Comparison of ENCODE assay signal across 1 cellular context in genomic region chr22:29254283-29254653, GRCh38.
TF ChIP-seq lines count a peak whose summit lies in the region.

No MANE protein-coding gene starts in this region.

TF ChIP-seq in HepG2, 621 proteins besides CTCF, POLR2A, EP300 and RAD21:
- no peak for TF ChIP-seq ZNF788 (CRISPR knock-in tag; IDR thresholded peaks at IDR 0.05; ENCODE audit: borderline replicate concordance)
- TF ChIP-seq, protein P1, sequence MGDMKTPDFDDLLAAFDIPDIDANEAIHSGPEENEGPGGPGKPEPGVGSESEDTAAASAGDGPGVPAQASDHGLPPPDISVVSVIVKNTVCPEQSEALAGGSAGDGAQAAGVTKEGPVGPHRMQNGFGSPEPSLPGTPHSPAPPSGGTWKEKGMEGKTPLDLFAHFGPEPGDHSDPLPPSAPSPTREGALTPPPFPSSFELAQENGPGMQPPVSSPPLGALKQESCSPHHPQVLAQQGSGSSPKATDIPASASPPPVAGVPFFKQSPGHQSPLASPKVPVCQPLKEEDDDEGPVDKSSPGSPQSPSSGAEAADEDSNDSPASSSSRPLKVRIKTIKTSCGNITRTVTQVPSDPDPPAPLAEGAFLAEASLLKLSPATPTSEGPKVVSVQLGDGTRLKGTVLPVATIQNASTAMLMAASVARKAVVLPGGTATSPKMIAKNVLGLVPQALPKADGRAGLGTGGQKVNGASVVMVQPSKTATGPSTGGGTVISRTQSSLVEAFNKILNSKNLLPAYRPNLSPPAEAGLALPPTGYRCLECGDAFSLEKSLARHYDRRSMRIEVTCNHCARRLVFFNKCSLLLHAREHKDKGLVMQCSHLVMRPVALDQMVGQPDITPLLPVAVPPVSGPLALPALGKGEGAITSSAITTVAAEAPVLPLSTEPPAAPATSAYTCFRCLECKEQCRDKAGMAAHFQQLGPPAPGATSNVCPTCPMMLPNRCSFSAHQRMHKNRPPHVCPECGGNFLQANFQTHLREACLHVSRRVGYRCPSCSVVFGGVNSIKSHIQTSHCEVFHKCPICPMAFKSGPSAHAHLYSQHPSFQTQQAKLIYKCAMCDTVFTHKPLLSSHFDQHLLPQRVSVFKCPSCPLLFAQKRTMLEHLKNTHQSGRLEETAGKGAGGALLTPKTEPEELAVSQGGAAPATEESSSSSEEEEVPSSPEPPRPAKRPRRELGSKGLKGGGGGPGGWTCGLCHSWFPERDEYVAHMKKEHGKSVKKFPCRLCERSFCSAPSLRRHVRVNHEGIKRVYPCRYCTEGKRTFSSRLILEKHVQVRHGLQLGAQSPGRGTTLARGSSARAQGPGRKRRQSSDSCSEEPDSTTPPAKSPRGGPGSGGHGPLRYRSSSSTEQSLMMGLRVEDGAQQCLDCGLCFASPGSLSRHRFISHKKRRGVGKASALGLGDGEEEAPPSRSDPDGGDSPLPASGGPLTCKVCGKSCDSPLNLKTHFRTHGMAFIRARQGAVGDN (CRISPR knock-in tag; IDR thresholded peaks at IDR 0.05): peak; percentile 26; the same call in 1 of the 2 replicates
TF ChIP-seq in HepG2: peak in this region for 1.
